In the genomic region with DNA sequence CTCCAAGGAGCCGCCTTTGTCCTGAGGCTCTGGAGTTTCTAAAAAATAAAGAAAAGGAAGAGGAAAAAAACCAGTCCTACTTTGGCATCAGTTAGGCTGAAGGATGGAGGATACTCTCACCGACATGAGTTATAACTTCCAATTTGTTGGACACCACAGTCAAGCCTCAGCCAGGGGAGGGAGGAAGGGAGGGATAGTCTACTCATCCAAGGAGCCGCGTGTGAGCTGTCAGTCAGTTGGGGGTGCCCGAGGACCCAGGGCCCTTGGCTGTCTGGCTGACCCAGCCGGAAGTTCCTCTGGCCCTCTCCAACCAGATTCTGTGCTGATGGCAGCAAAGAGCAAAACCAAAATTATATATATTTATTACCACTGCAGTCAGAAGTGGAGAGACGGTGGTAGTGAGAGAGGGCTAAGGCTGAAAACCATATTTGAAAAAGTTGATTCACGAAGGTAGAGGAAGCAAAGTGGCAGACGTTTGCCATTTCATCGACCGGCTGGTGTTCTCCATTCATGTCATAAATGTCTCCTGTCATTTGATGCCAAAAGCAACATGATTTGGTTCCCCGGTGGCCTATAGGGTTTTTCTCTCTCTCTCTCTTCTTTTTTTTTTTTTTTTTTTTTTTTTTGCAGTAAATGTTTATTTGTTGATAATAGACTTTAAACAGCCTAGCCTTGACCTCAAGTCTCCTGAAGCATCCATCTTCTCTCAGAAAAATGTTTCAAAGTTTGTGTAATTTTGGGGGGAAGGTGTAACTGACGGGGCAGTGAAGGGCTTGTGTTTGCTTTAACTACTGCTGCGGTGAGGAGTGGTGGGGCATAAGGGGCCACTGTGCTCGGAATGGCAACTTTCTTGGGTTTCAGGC, we compare ENCODE assay signal across 17 cellular contexts. TPM values are rescaled to one million over a fixed set of nuclear protein-coding genes. Genes with fewer than 3 reads are reported as not detected.
DNase-seq lines count a peak whose midpoint lies in the region; TF ChIP-seq lines count a peak whose summit lies in the region.
"Had no signal": no experiment of that assay in that cellular context is flagged by ENCODE, and none has a peak within 500 bp of the region (broad histone marks: within the 10 kb centered on the region; RNA-seq: fewer than 3 reads in every experiment).

No MANE protein-coding gene starts in this region.

- TF ChIP-seq CTCF in glutamatergic neuron (IDR thresholded peaks at IDR 0.05; ENCODE audit: partially characterized antibody, unreplicated experiment) (peak; percentile 8), osteoblast (IDR thresholded peaks at IDR 0.05; ENCODE audit: extremely low read depth, low read depth, low read length) (no peak), chondrocyte (IDR thresholded peaks at IDR 0.05) (no peak)

- DNase-seq in NCI-H2171 treated with DMSO at 0.1 percent for 48 hours (lab: John Stamatoyannopoulos, UW) = peak; percentile 28
- DNase-seq in NCI-H2171 (lab: John Stamatoyannopoulos, UW) = no peak
- DNase-seq in glutamatergic neuron = no peak
- DNase-seq in osteoblast (ENCODE audit: insufficient read length, low spot score, missing footprints) = peak; percentile 85
- no peak for DNase-seq in chondrocyte (ENCODE audit: low spot score)
- no peak for DNase-seq in stimulated activated CD4-positive, alpha-beta T cell treated with anti-CD3 and anti-CD28 coated beads, Interleukin-4, amount 100 ng/mL, for 24 hours
- no peak for DNase-seq in NCI-H1092 treated with DMSO at 0.1 percent for 48 hours (lab: John Stamatoyannopoulos, UW)
- DNase-seq: DMS79 treated with DMSO at 0.1 percent for 48 hours, KBM-7, MV-4-11, NCI-H1417, NCI-H187, NCI-H526 had no signal

- no peak overlapping the region for H2AFZ ChIP-seq in osteoblast (ENCODE audit: low read length)

- peak overlapping the region in 1 of 4 donors; percentile 55 for H3K4me3 Mint-ChIP-seq in IgD-negative memory B cell
- no peak overlapping the region for H3K4me3 Mint-ChIP-seq in glutamatergic neuron (ENCODE audit: unreplicated experiment)
- no peak overlapping the region for H3K4me3 Mint-ChIP-seq in chondrocyte (ENCODE audit: unreplicated experiment)

- peaks cover 71% of the 10 kb centered on the region for H3K27me3 Mint-ChIP-seq in IgD-negative memory B cell
- peaks cover 59% of the 10 kb centered on the region for H3K27me3 Mint-ChIP-seq in glutamatergic neuron (ENCODE audit: unreplicated experiment)
- peaks cover 86% of the 10 kb centered on the region for H3K27me3 Mint-ChIP-seq in chondrocyte (ENCODE audit: low read depth)

- H3K9me3 Mint-ChIP-seq in IgD-negative memory B cell (no peaks in the 10 kb centered on the region), glutamatergic neuron (ENCODE audit: unreplicated experiment) (peaks cover 2% of the 10 kb centered on the region), chondrocyte (ENCODE audit: low read depth) (no peaks in the 10 kb centered on the region)

- H3K36me3 Mint-ChIP-seq in IgD-negative memory B cell (peaks cover 1% of the 10 kb centered on the region), glutamatergic neuron (ENCODE audit: unreplicated experiment) (no peaks in the 10 kb centered on the region), chondrocyte (ENCODE audit: low read depth) (peaks cover 2% of the 10 kb centered on the region)
- H3K36me3 Mint-ChIP-seq: CD14-positive monocyte had no signal

- peaks cover 6 to 15% (median 13%) of the 10 kb centered on the region in 3 donors for H3K4me1 Mint-ChIP-seq in IgD-negative memory B cell
- H3K4me1 Mint-ChIP-seq in glutamatergic neuron (ENCODE audit: low read depth, unreplicated experiment) = peaks cover 16% of the 10 kb centered on the region
- peaks cover 6% of the 10 kb centered on the region for H3K4me1 Mint-ChIP-seq in chondrocyte (ENCODE audit: low read depth)

- no peaks in the 10 kb centered on the region for H3K36me3 ChIP-seq in osteoblast (ENCODE audit: insufficient read depth, low read length)

- no peaks in the 10 kb centered on the region for H3K79me2 ChIP-seq in osteoblast (ENCODE audit: insufficient read depth, low read length)

- H3K4me3 ChIP-seq in osteoblast (ENCODE audit: insufficient read depth, low read length) = no peak overlapping the region

- no peaks in the 10 kb centered on the region for H3K4me1 ChIP-seq in osteoblast (ENCODE audit: insufficient read depth, low read length)

- H3K27ac Mint-ChIP-seq in IgD-negative memory B cell (peak overlapping the region; percentile 46 to 89 (median 48)), glutamatergic neuron (ENCODE audit: unreplicated experiment) (no peak overlapping the region), chondrocyte (ENCODE audit: unreplicated experiment) (no peak overlapping the region)

- H3K4me2 ChIP-seq in osteoblast (ENCODE audit: insufficient read depth, low read length) = no peak overlapping the region

- peaks cover 30% of the 10 kb centered on the region for H3K27me3 ChIP-seq in osteoblast (ENCODE audit: insufficient read depth, low read length)

- no peak overlapping the region for H3K27ac ChIP-seq in osteoblast (ENCODE audit: low read depth, low read length)
- H3K27ac ChIP-seq: 22Rv1 had no signal

- no peaks in the 10 kb centered on the region for H4K20me1 ChIP-seq in osteoblast (ENCODE audit: insufficient read depth, low read length)

- no peaks in the 10 kb centered on the region for H3K9me3 ChIP-seq in osteoblast (ENCODE audit: low read depth, low read length)

RNA-seq across cellular contexts. Expression of gene LMX1B, which starts 7.6 kb away (rescaled TPM):
- polyA plus RNA-seq in IgD-negative memory B cell = not detected
- 0.27 TPM for total RNA-seq in glutamatergic neuron (ENCODE audit: unreplicated experiment)
- total RNA-seq in osteoblast = under 0.01 TPM in 2 replicates
- 0.17 TPM in 1 of 3 replicates, not detected in the others for total RNA-seq in chondrocyte
- polyA plus RNA-seq: AG04450, CD14-positive monocyte had no signal

Comparison
In these comparisons a context has a peak if more than half of its experiments do, and no peak if none do; other contexts are left out.
1. DNase-seq: peak in NCI-H2171 treated with DMSO at 0.1 percent for 48 hours (single experiment) and osteoblast (single experiment); none in NCI-H2171 (single experiment), glutamatergic neuron (single experiment), chondrocyte (single experiment), stimulated activated CD4-positive, alpha-beta T cell treated with anti-CD3 and anti-CD28 coated beads, Interleukin-4, amount 100 ng/mL, for 24 hours (single experiment) and NCI-H1092 treated with DMSO at 0.1 percent for 48 hours (single experiment).
2. H3K27ac Mint-ChIP-seq: peak in IgD-negative memory B cell (3 of 3); none in glutamatergic neuron (single experiment) and chondrocyte (single experiment).